In genomic region chr2:111247491-111247890, GRCh38 we compare ENCODE assay signal across 4 cellular contexts.
"Had no signal": no experiment of that assay in that cellular context is flagged by ENCODE, and none has a peak within 500 bp of the region (broad histone marks: within the 10 kb centered on the region; RNA-seq: fewer than 3 reads in every experiment).

No MANE protein-coding gene starts in this region.

- ATAC-seq: GM23338 had no signal

- H3K4me1 Mint-ChIP-seq: GM23338, H9 had no signal

- H2AFZ ChIP-seq: GM23338 had no signal

- DNase-seq: H9, HCEC 1CT, KBM-7 had no signal

- H3K4me2 ChIP-seq: GM23338 had no signal

- H3K4me3 ChIP-seq: GM23338 had no signal

- H3K27ac Mint-ChIP-seq: GM23338, H9 had no signal

- H3K4me3 Mint-ChIP-seq: GM23338, H9 had no signal
